In the genomic region with DNA sequence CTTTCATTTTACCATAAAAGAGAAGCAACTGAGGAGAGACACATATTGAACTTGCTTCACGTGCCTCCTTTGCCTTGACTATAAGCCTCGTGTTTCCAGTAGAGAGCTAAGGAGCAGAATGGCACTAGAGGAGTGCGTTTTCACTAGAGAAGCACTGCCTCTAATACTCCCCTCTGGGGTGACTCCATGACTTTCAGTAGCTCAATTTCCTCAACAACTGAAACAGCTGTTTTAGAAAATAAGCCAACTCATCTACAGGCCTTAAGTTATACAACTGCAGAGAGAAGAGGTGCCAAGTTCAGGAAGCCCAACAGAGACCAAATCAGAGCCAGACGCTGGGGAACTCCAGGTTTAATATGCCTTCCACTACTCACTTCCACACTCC, we compare ENCODE assay signal across 8 cellular contexts. TPM values are rescaled to one million over a fixed set of nuclear protein-coding genes. Genes with fewer than 3 reads are reported as not detected.
DNase-seq lines count a peak whose midpoint lies in the region; ATAC-seq, FAIRE-seq and TF ChIP-seq lines count a peak whose summit lies in the region.

No MANE protein-coding gene starts in this region.

- POLR2A ChIA-PET in HepG2 (lab: Yijun Ruan, JAX), result interaction anchor here (4.5 kb wide), 1 partner anchor 9 kb away, joined by 35 read pairs; no protein-coding TSS in a partner anchor

- peaks cover 0 to 14% (median 3%) of the 10 kb centered on the region in 11 experiments; a peak in 7 of 22 replicates for H3K36me3 ChIP-seq in BLaER1 treated with 17β-estradiol and CSF1 and Interleukin-3, amounts not matched to agents 10 nM and 100 nM
- H3K36me3 ChIP-seq in HepG2 (replicated peaks in 1 of 2; ENCODE audit: control insufficient read depth in 1 of 2, insufficient read depth in 2 of 2, low read length in 2 of 2), result no peaks in the 10 kb centered on the region
- H3K36me3 ChIP-seq in tibial artery, result no peaks in the 10 kb centered on the region

- CTCF ChIA-PET in HepG2 (lab: Yijun Ruan, JAX; ENCODE audit: low intra/inter-chr PET ratio, low total read pairs), result no interaction called here

- ATAC-seq in HepG2, result no peak
- ATAC-seq in GM21367 (IDR thresholded peaks at IDR 0.05; ENCODE audit: unreplicated experiment), result no peak

- H3K4me1 Mint-ChIP-seq in IgD-negative memory B cell, result peaks cover 43 to 48% (median 47%) of the 10 kb centered on the region in 3 donors

- TF ChIP-seq EP300 in HepG2 (IDR thresholded peaks at IDR 0.05; ENCODE audit: low read depth in 2 of 2, low read length in 2 of 2) (no peak), HepG2 (CRISPR knock-in tag; IDR thresholded peaks at IDR 0.05; ENCODE audit: borderline replicate concordance) (no peak)

- peaks cover 56 to 67% (median 66%) of the 10 kb centered on the region in 11 experiments for H4K20me1 ChIP-seq in BLaER1 treated with 17β-estradiol and CSF1 and Interleukin-3, amounts not matched to agents 10 nM and 100 nM
- peaks cover 33% of the 10 kb centered on the region for H4K20me1 ChIP-seq in HepG2 (ENCODE audit: insufficient read depth, low read length)

- peaks cover 3% of the 10 kb centered on the region for H3K36me3 Mint-ChIP-seq in IgD-negative memory B cell

- no peak for FAIRE-seq in HepG2 (lab: Jason Lieb, UNC)

- H3K4me2 ChIP-seq in BLaER1 treated with 17β-estradiol and CSF1 and Interleukin-3, amounts not matched to agents 10 nM and 100 nM, result peak overlapping the region; percentile 79 to 97 (median 91)
- H3K4me2 ChIP-seq in HepG2 (ENCODE audit: low read depth, low read length), result peak overlapping the region; percentile 75

- peak overlapping the region; percentile 84 to 98 (median 94) for H3K4me3 Mint-ChIP-seq in IgD-negative memory B cell

- no peaks in the 10 kb centered on the region for H3K27me3 Mint-ChIP-seq in IgD-negative memory B cell

- H2AFZ ChIP-seq in HepG2 (ENCODE audit: low read length), result no peak overlapping the region

- peak overlapping the region; percentile 92 to 99 (median 98) for H3K9ac ChIP-seq in BLaER1 treated with 17β-estradiol and CSF1 and Interleukin-3, amounts not matched to agents 10 nM and 100 nM
- peak overlapping the region; percentile 93 for H3K9ac ChIP-seq in HepG2 (ENCODE audit: insufficient read depth, low read depth, low read length)

- H3K79me2 ChIP-seq in HepG2 (ENCODE audit: insufficient read depth, low read length), result peaks cover 63% of the 10 kb centered on the region

- DNase-seq in astrocyte of the spinal cord (ENCODE audit: low read depth, low spot score) (peak; percentile 65), HepG2 (ENCODE audit: low spot score) (peak; percentile 19), tibial artery (no peak), NCI-H1092 (lab: John Stamatoyannopoulos, UW) (no peak), NCI-H774 (lab: John Stamatoyannopoulos, UW) (no peak)

- 2% methylated on average over 4 of the region's 4 CpGs for WGBS in HepG2 (ENCODE audit: low lambda C conversion rate)

- peak overlapping the region; percentile 87 to 98 (median 96); a peak in 21 of 22 replicates for H3K27ac ChIP-seq in BLaER1 treated with 17β-estradiol and CSF1 and Interleukin-3, amounts not matched to agents 10 nM and 100 nM
- H3K27ac ChIP-seq in HepG2 (ENCODE audit: extremely low read length, insufficient read depth, low read length) (peak overlapping the region; percentile 97), tibial artery (peak overlapping the region; percentile 93 to 95)

- in situ Hi-C loops in astrocyte of the spinal cord (cut with HindIII; ENCODE audit: low sequenced_read_pairs) (no loop called here), HepG2 (cut with HindIII; ENCODE audit: extremely low pct_ligation_motif_present, low pct_unique_long_range_greater_than_20kb) (no loop called here)

- no peaks in the 10 kb centered on the region for H3K9me3 Mint-ChIP-seq in IgD-negative memory B cell

- TF ChIP-seq RAD21 in HepG2 (CRISPR knock-in tag; IDR thresholded peaks at IDR 0.05), result no peak

- no peaks in the 10 kb centered on the region for H3K27me3 ChIP-seq in BLaER1 treated with 17β-estradiol and CSF1 and Interleukin-3, amounts not matched to agents 10 nM and 100 nM
- no peaks in the 10 kb centered on the region for H3K27me3 ChIP-seq in HepG2 (ENCODE audit: control insufficient read depth in 1 of 2, insufficient read depth in 2 of 2, low read length in 2 of 2)
- no peaks in the 10 kb centered on the region for H3K27me3 ChIP-seq in tibial artery

- TF ChIP-seq CTCF in astrocyte of the spinal cord (IDR thresholded peaks at IDR 0.05; ENCODE audit: low read depth, low read length) (no peak), HepG2 (CRISPR knock-in tag; IDR thresholded peaks at IDR 0.05) (no peak), tibial artery (IDR thresholded peaks at IDR 0.05) (no peak)

- no TSS peak for BruUV-seq in HepG2 (replicated peaks; lab: Mats Ljungman, UMichigan)

- peaks cover 25 to 61% (median 41%) of the 10 kb centered on the region in 10 experiments for H3K4me1 ChIP-seq in BLaER1 treated with 17β-estradiol and CSF1 and Interleukin-3, amounts not matched to agents 10 nM and 100 nM
- H3K4me1 ChIP-seq in HepG2 (ENCODE audit: insufficient read depth, low read length), result peaks cover 63% of the 10 kb centered on the region
- H3K4me1 ChIP-seq in tibial artery, result peaks cover 0 to 64% (median 38%) of the 10 kb centered on the region in 4 donors

- intact Hi-C loops in HepG2 (cut with micrococcal nuclease; ENCODE audit: unreplicated experiment), result loop anchor here (5.0 kb wide), 1 partner anchor 279 kb away; a partner anchor contains a TSS
- intact Hi-C loops in tibial artery (cut with DNase I; ENCODE audit: low total_unique reads), result no loop called here

- peak overlapping the region; percentile 92 to 99 (median 97) for H3K4me3 ChIP-seq in BLaER1 treated with 17β-estradiol and CSF1 and Interleukin-3, amounts not matched to agents 10 nM and 100 nM
- H3K4me3 ChIP-seq in astrocyte of the spinal cord (ENCODE audit: low read depth, low read length) (peak overlapping the region; percentile 92), HepG2 (replicated peaks in 1 of 3; ENCODE audit: insufficient read depth in 1 of 3, low read depth in 2 of 3, low read length in 3 of 3) (peak overlapping the region; percentile 95 to 99 (median 95)), tibial artery (peak overlapping the region; percentile 87)

- peaks cover 0 to 5% (median 0%) of the 10 kb centered on the region in 11 experiments; a peak in 1 of 22 replicates for H3K9me3 ChIP-seq in BLaER1 treated with 17β-estradiol and CSF1 and Interleukin-3, amounts not matched to agents 10 nM and 100 nM (replicated peaks in 1 of 11)
- H3K9me3 ChIP-seq in HepG2 (ENCODE audit: low read length), result no peaks in the 10 kb centered on the region
- H3K9me3 ChIP-seq in tibial artery, result no peaks in the 10 kb centered on the region

- TF ChIP-seq POLR2A in HepG2 (IDR thresholded peaks at IDR 0.05; ENCODE audit: insufficient read depth in 1 of 2, low read depth in 2 of 2, low read length in 2 of 2), result no peak

- H3K27ac Mint-ChIP-seq in IgD-negative memory B cell, result peak overlapping the region in 2 of 3 donors; percentile 80 to 89

TF ChIP-seq in HepG2, 621 proteins besides CTCF, POLR2A, EP300 and RAD21 (continues in another document):
- TF ChIP-seq ZNF816 (CRISPR knock-in tag; IDR thresholded peaks at IDR 0.05; ENCODE audit: borderline replicate concordance) (peak; percentile 59; the same call in 1 of the 2 replicates), ZNF253 (CRISPR knock-in tag; IDR thresholded peaks at IDR 0.05; ENCODE audit: borderline replicate concordance) (no peak), ASH2L (IDR thresholded peaks at IDR 0.05; ENCODE audit: insufficient read length, low read depth, low read length) (peak; percentile 8)
- TF ChIP-seq, protein P1, sequence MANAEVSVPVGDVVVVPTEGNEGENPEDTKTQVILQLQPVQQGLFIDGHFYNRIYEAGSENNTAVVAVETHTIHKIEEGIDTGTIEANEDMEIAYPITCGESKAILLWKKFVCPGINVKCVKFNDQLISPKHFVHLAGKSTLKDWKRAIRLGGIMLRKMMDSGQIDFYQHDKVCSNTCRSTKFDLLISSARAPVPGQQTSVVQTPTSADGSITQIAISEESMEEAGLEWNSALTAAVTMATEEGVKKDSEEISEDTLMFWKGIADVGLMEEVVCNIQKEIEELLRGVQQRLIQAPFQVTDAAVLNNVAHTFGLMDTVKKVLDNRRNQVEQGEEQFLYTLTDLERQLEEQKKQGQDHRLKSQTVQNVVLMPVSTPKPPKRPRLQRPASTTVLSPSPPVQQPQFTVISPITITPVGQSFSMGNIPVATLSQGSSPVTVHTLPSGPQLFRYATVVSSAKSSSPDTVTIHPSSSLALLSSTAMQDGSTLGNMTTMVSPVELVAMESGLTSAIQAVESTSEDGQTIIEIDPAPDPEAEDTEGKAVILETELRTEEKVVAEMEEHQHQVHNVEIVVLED (CRISPR knock-in tag; IDR thresholded peaks at IDR 0.05; ENCODE audit: borderline replicate concordance), result 0 out of 2 replicates have a peak, but pooled peaks have one; percentile 31

RNA-seq across cellular contexts. Expression of a gene that starts 1.9 kb away (rescaled TPM):
- 9.3 TPM for polyA plus RNA-seq in IgD-negative memory B cell
- 48.3 and 56.7 TPM in 2 replicates for total RNA-seq in HepG2 (2016; rRNA removed; fragmentation: Illumina TruSeq; extraction: Trizol)
- 35.3 and 36.1 TPM in 2 replicates for total RNA-seq in HepG2 (2016; cell fraction: cytosol; rRNA removed; fragmentation: Illumina TruSeq; extraction: Trizol; ENCODE audit: low read depth)
- 49.2 and 49.4 TPM in 2 replicates for total RNA-seq in HepG2 (2016; cell fraction: insoluble cytoplasmic fraction; rRNA removed; fragmentation: Illumina TruSeq; extraction: Trizol)
- 55.1 and 56.2 TPM in 2 replicates for total RNA-seq in HepG2 (2016; cell fraction: membrane; rRNA removed; fragmentation: Illumina TruSeq; extraction: Trizol)
- 67.4 and 77.3 TPM in 2 replicates for total RNA-seq in HepG2 (2016; cell fraction: nucleus; rRNA removed; fragmentation: Illumina TruSeq; extraction: Trizol)
- polyA plus RNA-seq in HepG2 (2011; rRNA removed), result 71.0 and 79.9 TPM in 2 replicates
- polyA plus RNA-seq in HepG2 (2011; cell fraction: cytosol; rRNA removed), result 25.7 and 36.4 TPM in 2 replicates
- 113 and 124 TPM in 2 replicates for polyA plus RNA-seq in HepG2 (2011; cell fraction: nucleus; rRNA removed)
- polyA plus RNA-seq in HepG2 (2012), result 41.9 and 51.9 TPM in 2 replicates
- 10.7 and 11.9 TPM in 2 replicates for polyA plus RNA-seq in HepG2 (2016; cell fraction: cytosol; fragmentation: Illumina TruSeq; extraction: Trizol; ENCODE audit: low read depth)
- 87.2 and 101 TPM in 2 replicates for polyA plus RNA-seq in HepG2 (2016; cell fraction: insoluble cytoplasmic fraction; fragmentation: Illumina TruSeq; extraction: Trizol; ENCODE audit: low read depth)
- 50.8 and 53.0 TPM in 2 replicates for polyA plus RNA-seq in HepG2 (2016; cell fraction: membrane; fragmentation: Illumina TruSeq; extraction: Trizol; ENCODE audit: low read depth)
- polyA plus RNA-seq in HepG2 (2016; cell fraction: nucleus; fragmentation: Illumina TruSeq; extraction: Trizol; ENCODE audit: insufficient read depth, low read depth), result 138 and 140 TPM in 2 replicates
- 50.1 and 65.5 TPM in 2 replicates for polyA minus RNA-seq in HepG2 (2011; rRNA and poly(A)+ RNA removed; ENCODE audit: low replicate concordance)
- 33.4 and 39.2 TPM in 2 replicates for polyA minus RNA-seq in HepG2 (2011; cell fraction: cytosol; rRNA and poly(A)+ RNA removed)
- polyA minus RNA-seq in HepG2 (2011; cell fraction: nucleus; rRNA and poly(A)+ RNA removed), result 129 and 147 TPM in 2 replicates

Comparison
In these comparisons a context has a peak if more than half of its experiments do, and no peak if none do; other contexts are left out.
1. DNase-seq: peak in astrocyte of the spinal cord (single experiment) and HepG2 (single experiment); none in tibial artery (0 of 2), NCI-H1092 (single experiment) and NCI-H774 (single experiment).
2. Peak in every context shown above with its lines, with median percentiles within 50 percentile points of each other: H3K27ac ChIP-seq and H3K4me3 ChIP-seq.